9 cellular contexts compared by ENCODE assay signal in genomic region chr6:152636675-152637421, GRCh38. TPM values are rescaled to one million over a fixed set of nuclear protein-coding genes. Genes with fewer than 3 reads are reported as not detected.
DNase-seq lines count a peak whose midpoint lies in the region; ATAC-seq and TF ChIP-seq lines count a peak whose summit lies in the region.
"Had no signal": no experiment of that assay in that cellular context is flagged by ENCODE, and none has a peak within 500 bp of the region (broad histone marks: within the 10 kb centered on the region; RNA-seq: fewer than 3 reads in every experiment).

SYNE1 (minus strand) TSS chr6:152637362; CDS start chr6:152628331, 9,031 bp downstream.

- no peak within 1 kb of the TSS for H2AFZ ChIP-seq in PC-3 (ENCODE audit: low read length)

- H3K4me3 ChIP-seq in AG10803 (ENCODE audit: low read length) (peak within 1 kb of the TSS; percentile 80), PC-3 (ENCODE audit: low read length) (no peak within 1 kb of the TSS)

- BruUV-seq in PC-3 (replicated peaks; lab: Mats Ljungman, UMichigan) = no TSS peak

- H3K36me3 Mint-ChIP-seq in chondrocyte (ENCODE audit: low read depth) = no peaks in the 10 kb centered on the region
- H3K36me3 Mint-ChIP-seq in stimulated activated effector memory CD8-positive, alpha-beta T cell treated with anti-CD3 and anti-CD28 coated beads, Interleukin-12 subunit alpha, Interleukin-12 subunit beta, amount 100 ng/mL, for 72 hours = no peaks in the 10 kb centered on the region

- no peaks in the 10 kb centered on the region for H3F3A ChIP-seq in PC-3 (ENCODE audit: low read length, unreplicated experiment)

- ATAC-seq in GM19452 (IDR thresholded peaks at IDR 0.05; ENCODE audit: unreplicated experiment) (peak; percentile 40), PC-3 (no peak)
- peak; percentile 68 for ATAC-seq in stimulated activated effector memory CD8-positive, alpha-beta T cell treated with anti-CD3 and anti-CD28 coated beads, Interleukin-12 subunit alpha, Interleukin-12 subunit beta, amount 100 ng/mL, for 72 hours
- ATAC-seq: HCT116 had no signal

- H3K4me2 ChIP-seq in PC-3 (ENCODE audit: low read length) = no peak within 1 kb of the TSS

- H3K27me3 ChIP-seq in PC-3 (ENCODE audit: low read length) = peaks cover 62% of the 10 kb centered on the region
- peaks cover 2% of the 10 kb centered on the region for H3K27me3 ChIP-seq in layer of hippocampus (ENCODE audit: control insufficient read depth, insufficient read depth, low read length)

- no peaks in the 10 kb centered on the region for H3K9me2 ChIP-seq in PC-3 (replicated peaks; ENCODE audit: low read length)

- H3K79me2 ChIP-seq in PC-3 (ENCODE audit: low read length) = no peaks in the 10 kb centered on the region

- H3K27me3 Mint-ChIP-seq in chondrocyte (ENCODE audit: low read depth) = peaks cover 26% of the 10 kb centered on the region

- H3K4me1 ChIP-seq in PC-3 (ENCODE audit: insufficient read depth, low read length) = no peaks in the 10 kb centered on the region

- H3K27ac ChIP-seq in PC-3 (ENCODE audit: low read length) = no peak within 1 kb of the TSS
- H3K27ac ChIP-seq in layer of hippocampus (ENCODE audit: low read depth, low read length) = peak within 1 kb of the TSS; percentile 65

- CTCF ChIA-PET in PC-3 (lab: Charles Lee) = no interaction called here

- no peaks in the 10 kb centered on the region for H4K20me1 ChIP-seq in PC-3 (ENCODE audit: low read length)

- intact Hi-C loops in PC-3 (cut with micrococcal nuclease) = no loop called here

- no peaks in the 10 kb centered on the region for H3K36me3 ChIP-seq in PC-3 (ENCODE audit: low read depth, low read length)

- peaks cover 13% of the 10 kb centered on the region for H3K4me1 Mint-ChIP-seq in chondrocyte (ENCODE audit: low read depth)
- peaks cover 23% of the 10 kb centered on the region for H3K4me1 Mint-ChIP-seq in stimulated activated effector memory CD8-positive, alpha-beta T cell treated with anti-CD3 and anti-CD28 coated beads, Interleukin-12 subunit alpha, Interleukin-12 subunit beta, amount 100 ng/mL, for 72 hours

- H3K4me3 Mint-ChIP-seq in chondrocyte (ENCODE audit: unreplicated experiment) = peak within 1 kb of the TSS; percentile 83
- H3K4me3 Mint-ChIP-seq in stimulated activated effector memory CD8-positive, alpha-beta T cell treated with anti-CD3 and anti-CD28 coated beads, Interleukin-12 subunit alpha, Interleukin-12 subunit beta, amount 100 ng/mL, for 72 hours = peak within 1 kb of the TSS; percentile 85

- no peak within 1 kb of the TSS for H3K9ac ChIP-seq in PC-3 (ENCODE audit: low read length)

- POLR2A ChIA-PET in PC-3 (lab: Charles Lee; ENCODE audit: unreplicated experiment) = no interaction called here

- H3K27ac Mint-ChIP-seq in chondrocyte (ENCODE audit: unreplicated experiment) = no peak within 1 kb of the TSS
- H3K27ac Mint-ChIP-seq in stimulated activated effector memory CD8-positive, alpha-beta T cell treated with anti-CD3 and anti-CD28 coated beads, Interleukin-12 subunit alpha, Interleukin-12 subunit beta, amount 100 ng/mL, for 72 hours = peak within 1 kb of the TSS; percentile 80

- TF ChIP-seq CTCF in AG10803 (conservative IDR thresholded peaks at IDR 0.05; ENCODE audit: low read length) = no peak
- no peak for TF ChIP-seq CTCF in PC-3 (conservative IDR thresholded peaks at IDR 0.05; ENCODE audit: low read depth, low read length)
- TF ChIP-seq CTCF in chondrocyte (IDR thresholded peaks at IDR 0.05) = no peak

- no peaks in the 10 kb centered on the region for H3K9me3 Mint-ChIP-seq in chondrocyte (ENCODE audit: low read depth)
- no peaks in the 10 kb centered on the region for H3K9me3 Mint-ChIP-seq in stimulated activated effector memory CD8-positive, alpha-beta T cell treated with anti-CD3 and anti-CD28 coated beads, Interleukin-12 subunit alpha, Interleukin-12 subunit beta, amount 100 ng/mL, for 72 hours

- DNase-seq in AG10803 (ENCODE audit: low read depth) (no peak), PC-3 (no peak), chondrocyte (ENCODE audit: low spot score) (no peak), OCI-M2 (lab: John Stamatoyannopoulos, UW; ENCODE audit: unreplicated experiment) (no peak)
- DNase-seq in stimulated activated effector memory CD8-positive, alpha-beta T cell treated with anti-CD3 and anti-CD28 coated beads, Interleukin-12 subunit alpha, Interleukin-12 subunit beta, amount 100 ng/mL, for 72 hours (ENCODE audit: low spot score in 2 of 2) = peak; percentile 18 to 58
- no peak for DNase-seq in stimulated activated naive CD4-positive, alpha-beta T cell (lab: John Stamatoyannopoulos, UW)

- no peaks in the 10 kb centered on the region for H3K9me3 ChIP-seq in PC-3 (ENCODE audit: low read length)

RNA-seq across cellular contexts. Expression of gene SYNE1, which starts in this region (rescaled TPM):
- total RNA-seq in PC-3 (2014; rRNA removed) (11.6 and 16.7 TPM in 2 replicates), chondrocyte (151 to 182 TPM (median 157 TPM) in 3 replicates)

Comparison
In these comparisons a context has a peak if more than half of its experiments do, and no peak if none do; other contexts are left out.
1. DNase-seq: peak in stimulated activated effector memory CD8-positive, alpha-beta T cell treated with anti-CD3 and anti-CD28 coated beads, Interleukin-12 subunit alpha, Interleukin-12 subunit beta, amount 100 ng/mL, for 72 hours (2 of 2); none in AG10803 (single experiment), PC-3 (single experiment), chondrocyte (single experiment), stimulated activated naive CD4-positive, alpha-beta T cell (0 of 6) and OCI-M2 (single experiment).